8 cellular contexts compared by ENCODE assay signal in the genomic region with DNA sequence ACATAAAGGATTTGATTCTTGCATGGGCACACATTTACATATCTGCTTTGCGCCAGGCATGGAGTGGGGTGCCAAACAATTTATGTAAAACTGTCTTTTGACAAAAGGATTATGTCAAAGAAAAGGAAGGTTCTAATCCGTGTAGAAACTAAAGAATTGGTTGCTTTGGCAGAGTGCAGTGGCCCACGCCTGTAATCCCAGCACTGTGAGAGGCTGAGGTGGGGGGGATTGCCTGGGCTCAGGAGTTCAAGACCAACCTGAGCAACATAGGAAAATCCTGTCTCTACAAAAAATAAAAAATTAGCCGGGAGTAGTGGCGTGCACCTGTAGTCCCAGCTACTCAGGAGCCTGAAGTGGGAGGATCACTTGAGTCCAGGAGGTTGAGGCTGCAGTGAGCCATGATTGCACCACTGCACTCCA. TPM values are rescaled to one million over a fixed set of nuclear protein-coding genes. Genes with fewer than 3 reads are reported as not detected.
DNase-seq lines count a peak whose midpoint lies in the region; ATAC-seq and TF ChIP-seq lines count a peak whose summit lies in the region.

No MANE protein-coding gene starts in this region.

- no peaks in the 10 kb centered on the region for H3K27me3 ChIP-seq in vagina

- H3K27ac ChIP-seq in vagina, result peak overlapping the region; percentile 86

- peak overlapping the region; percentile 91 for H3K27ac Mint-ChIP-seq in stimulated activated naive CD8-positive, alpha-beta T cell treated with anti-CD3 and anti-CD28 coated beads, Interleukin-15, Interleukin-2, amounts not matched to agents 100 ng/mL and 50 ng/mL, for 24 hours
- H3K27ac Mint-ChIP-seq in brain, result peak overlapping the region; percentile 96 to 99 (median 98)

- H3K36me3 ChIP-seq in vagina, result peaks cover 0 to 15% of the 10 kb centered on the region in 2 donors

- no peak for TF ChIP-seq POLR2A in vagina (IDR thresholded peaks at IDR 0.05)

- ATAC-seq in stimulated activated naive CD8-positive, alpha-beta T cell treated with anti-CD3 and anti-CD28 coated beads, Interleukin-15, Interleukin-2, amounts not matched to agents 100 U/mL and 50 U/mL, for 24 hours, result no peak
- no peak for ATAC-seq in GM21619 (IDR thresholded peaks at IDR 0.05; ENCODE audit: unreplicated experiment)

- peaks cover 28% of the 10 kb centered on the region for H3K36me3 Mint-ChIP-seq in stimulated activated naive CD8-positive, alpha-beta T cell treated with anti-CD3 and anti-CD28 coated beads, Interleukin-15, Interleukin-2, amounts not matched to agents 100 ng/mL and 50 ng/mL, for 24 hours (ENCODE audit: low read depth)
- peaks cover 18% of the 10 kb centered on the region for H3K36me3 Mint-ChIP-seq in brain

- peaks cover 31% of the 10 kb centered on the region for H3K4me1 ChIP-seq in vagina

- intact Hi-C loops in vagina (cut with DNase I), result loop anchor here (10.0 kb wide), 1 partner anchor 112 kb away; no protein-coding TSS in a partner anchor

- H3K9me3 ChIP-seq in vagina, result no peaks in the 10 kb centered on the region

- H3K4me3 Mint-ChIP-seq in stimulated activated naive CD8-positive, alpha-beta T cell treated with anti-CD3 and anti-CD28 coated beads, Interleukin-15, Interleukin-2, amounts not matched to agents 100 ng/mL and 50 ng/mL, for 24 hours, result peak overlapping the region; percentile 89
- peak overlapping the region; percentile 94 to 99 (median 98) for H3K4me3 Mint-ChIP-seq in brain

- DNase-seq in stimulated activated naive CD8-positive, alpha-beta T cell treated with anti-CD3 and anti-CD28 coated beads, Interleukin-15, Interleukin-2, amounts not matched to agents 100 U/mL and 50 U/mL, for 24 hours, result no peak
- DNase-seq in mesenteric fat pad (ENCODE audit: low spot score) (peak; percentile 22), vagina (ENCODE audit: extremely low spot score in 2 of 2) (peak in 1 of 2 donors; percentile 31), SK-N-DZ (ENCODE audit: low spot score) (no peak)
- DNase-seq in stimulated activated CD4-positive, alpha-beta T cell treated with anti-CD3 and anti-CD28 coated beads, Interleukin-2, amount 100 ng/mL, for 24 hours, result no peak

- H3K9me3 Mint-ChIP-seq in stimulated activated naive CD8-positive, alpha-beta T cell treated with anti-CD3 and anti-CD28 coated beads, Interleukin-15, Interleukin-2, amounts not matched to agents 100 ng/mL and 50 ng/mL, for 24 hours, result no peaks in the 10 kb centered on the region
- H3K9me3 Mint-ChIP-seq in brain, result no peaks in the 10 kb centered on the region

- H3K4me3 ChIP-seq in vagina, result peak overlapping the region; percentile 67 to 93

- H3K27me3 Mint-ChIP-seq in stimulated activated naive CD8-positive, alpha-beta T cell treated with anti-CD3 and anti-CD28 coated beads, Interleukin-15, Interleukin-2, amounts not matched to agents 100 ng/mL and 50 ng/mL, for 24 hours, result no peaks in the 10 kb centered on the region
- peaks cover 12% of the 10 kb centered on the region for H3K27me3 Mint-ChIP-seq in brain

- peaks cover 57% of the 10 kb centered on the region for H3K4me1 Mint-ChIP-seq in stimulated activated naive CD8-positive, alpha-beta T cell treated with anti-CD3 and anti-CD28 coated beads, Interleukin-15, Interleukin-2, amounts not matched to agents 100 ng/mL and 50 ng/mL, for 24 hours (ENCODE audit: low read depth)
- peaks cover 42% of the 10 kb centered on the region for H3K4me1 Mint-ChIP-seq in brain

- TF ChIP-seq CTCF in brain (conservative IDR thresholded peaks at IDR 0.05), result no peak
- TF ChIP-seq CTCF in vagina (IDR thresholded peaks at IDR 0.05), result no peak

RNA-seq across cellular contexts. Expression of gene MTERF4, which starts 1.1 kb away (rescaled TPM):
- 14.2 TPM for polyA plus RNA-seq in brain (ENCODE audit: insufficient read depth, low read depth, low replicate concordance)
- 23.6 TPM for total RNA-seq in mesenteric fat pad
- total RNA-seq in vagina, result 30.2 TPM
- polyA plus RNA-seq in SK-N-DZ (2014; cell fraction: cytosol; rRNA removed), result 63.4 and 67.8 TPM in 2 replicates
- polyA plus RNA-seq in SK-N-DZ (2014; cell fraction: nucleus; rRNA removed), result 146 and 220 TPM in 2 replicates

RNA-seq across cellular contexts. Expression of gene PASK, which starts 46.1 kb away (rescaled TPM):
- polyA plus RNA-seq in brain (ENCODE audit: insufficient read depth, low read depth, low replicate concordance), result 6.2 TPM
- total RNA-seq in mesenteric fat pad (6.4 TPM), vagina (6.4 TPM)
- polyA plus RNA-seq in SK-N-DZ (2014; cell fraction: cytosol; rRNA removed), result 21.4 and 23.7 TPM in 2 replicates
- polyA plus RNA-seq in SK-N-DZ (2014; cell fraction: nucleus; rRNA removed), result 95.5 and 207 TPM in 2 replicates

RNA-seq across cellular contexts. Expression of gene PPP1R7, which starts 47.1 kb away (rescaled TPM):
- polyA plus RNA-seq in brain (ENCODE audit: insufficient read depth, low read depth, low replicate concordance), result 116 TPM
- total RNA-seq in mesenteric fat pad, result 48.9 TPM
- 51.1 TPM for total RNA-seq in vagina
- polyA plus RNA-seq in SK-N-DZ (2014; cell fraction: cytosol; rRNA removed), result 68.1 and 88.7 TPM in 2 replicates
- 35.0 and 49.3 TPM in 2 replicates for polyA plus RNA-seq in SK-N-DZ (2014; cell fraction: nucleus; rRNA removed)
